In the genomic region with DNA sequence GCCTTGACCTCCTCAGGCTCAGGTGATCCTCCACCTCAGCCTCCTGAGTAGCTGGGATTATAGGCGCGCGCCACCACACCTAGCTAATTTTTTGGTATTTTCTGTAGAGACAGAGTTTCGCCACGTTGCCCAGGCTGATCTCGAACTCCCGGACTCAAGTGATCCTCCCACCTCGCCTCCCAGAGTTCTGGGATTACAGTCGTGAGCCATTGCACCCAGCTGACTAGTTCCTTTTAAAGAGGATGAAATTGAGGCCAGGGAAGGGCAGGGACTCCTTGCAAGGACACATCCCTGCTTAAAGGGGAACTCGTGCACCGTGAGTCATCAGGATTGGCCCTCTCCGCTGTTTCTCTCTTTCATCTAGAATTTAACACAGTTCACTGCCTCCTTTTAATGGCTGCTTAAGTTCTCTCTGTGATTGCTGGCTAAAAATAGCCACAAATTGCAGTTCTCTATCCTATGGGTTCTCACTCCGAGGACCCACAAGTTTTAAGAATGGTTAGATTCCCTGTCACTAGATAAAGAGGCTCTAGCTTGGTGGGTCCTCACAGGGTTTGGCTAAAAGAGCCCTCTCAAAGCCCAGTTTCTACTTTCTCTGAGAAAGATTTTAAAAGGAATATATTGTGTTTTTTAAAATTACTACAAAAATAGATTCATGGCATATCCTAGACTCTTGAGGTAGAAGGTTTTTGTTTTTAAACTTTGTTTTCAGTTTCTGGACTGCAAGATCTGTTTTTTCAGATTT, we compare ENCODE assay signal across 8 cellular contexts. TPM values are rescaled to one million over a fixed set of nuclear protein-coding genes. Genes with fewer than 3 reads are reported as not detected.
A peak's percentile ranks its signal among the peaks of the same experiment; 100 is the strongest.
DNase-seq lines count a peak whose midpoint lies in the region; ATAC-seq and TF ChIP-seq lines count a peak whose summit lies in the region.

No MANE protein-coding gene starts in this region.

- no peak overlapping the region for H2BK120ac ChIP-seq in IMR-90 (ENCODE audit: low read depth, low read length)

- no peaks in the 10 kb centered on the region for H3K27me3 ChIP-seq in CD4-positive, alpha-beta memory T cell (ENCODE audit: insufficient read depth, low read length)
- H3K27me3 ChIP-seq in IMR-90 (ENCODE audit: control insufficient read depth, insufficient read depth, low read length) = no peaks in the 10 kb centered on the region
- no peaks in the 10 kb centered on the region for H3K27me3 ChIP-seq in neutrophil

- peak overlapping the region; percentile 57 to 92 (median 89) for H3K4me3 Mint-ChIP-seq in CD4-positive, alpha-beta memory T cell
- peak overlapping the region; percentile 79 for H3K4me3 Mint-ChIP-seq in activated CD8-positive, alpha-beta T cell treated with anti-CD3 and anti-CD28 coated beads for 36 hours

- peak; percentile 16 for ATAC-seq in IMR-90 (ENCODE audit: low read depth)
- ATAC-seq in activated CD8-positive, alpha-beta T cell treated with anti-CD3 and anti-CD28 coated beads for 36 hours = no peak
- ATAC-seq in GM18868 (IDR thresholded peaks at IDR 0.05; ENCODE audit: unreplicated experiment) = no peak
- ATAC-seq in GM19328 (IDR thresholded peaks at IDR 0.05; ENCODE audit: unreplicated experiment) = no peak

- no peak overlapping the region for H3K56ac ChIP-seq in IMR-90 (ENCODE audit: extremely low read depth, insufficient read depth, low read length)

- H2BK20ac ChIP-seq in IMR-90 (ENCODE audit: low read depth, low read length) = no peak overlapping the region

- no peak for TF ChIP-seq POLR2A in IMR-90 (IDR thresholded peaks at IDR 0.05; ENCODE audit: low read depth, low read length)

- H3K4me3 ChIP-seq in CD4-positive, alpha-beta memory T cell (ENCODE audit: low read length in 2 of 2) = peak overlapping the region in 1 of 2 donors; percentile 71
- H3K4me3 ChIP-seq in IMR-90 (ENCODE audit: insufficient read depth, low read depth, low read length) (peak overlapping the region; percentile 45), neutrophil (ENCODE audit: low read depth in 1 of 2, low read length in 1 of 2) (peak overlapping the region; percentile 81 to 84)

- no peak overlapping the region; the same call in 2 of the 3 replicates for H2BK15ac ChIP-seq in IMR-90 (ENCODE audit: low read depth, low read length)

- H3K27me3 Mint-ChIP-seq in CD4-positive, alpha-beta memory T cell = no peaks in the 10 kb centered on the region
- H3K27me3 Mint-ChIP-seq in activated CD8-positive, alpha-beta T cell treated with anti-CD3 and anti-CD28 coated beads for 36 hours = no peaks in the 10 kb centered on the region

- dilution Hi-C loops in IMR-90 (cut with HindIII; ENCODE audit: low sequenced_read_pairs, unreplicated experiment) = no loop called here

- intact Hi-C loops in CD4-positive, alpha-beta memory T cell (cut with micrococcal nuclease) = loop anchor here (10.0 kb wide), 1 partner anchor 430 kb away; a partner anchor contains a TSS
- intact Hi-C loops in IMR-90 (cut with micrococcal nuclease) = no loop called here
- intact Hi-C loops in activated CD8-positive, alpha-beta T cell treated with anti-CD3 and anti-CD28 coated beads for 36 hours (cut with micrococcal nuclease) = no loop called here

- no peaks in the 10 kb centered on the region for H3K9me3 ChIP-seq in CD4-positive, alpha-beta memory T cell (ENCODE audit: control insufficient read depth in 1 of 2, low read length in 2 of 2)
- no peaks in the 10 kb centered on the region for H3K9me3 ChIP-seq in IMR-90 (ENCODE audit: control insufficient read depth, insufficient read depth, low read length)
- H3K9me3 ChIP-seq in neutrophil = no peaks in the 10 kb centered on the region

- TF ChIP-seq CTCF in IMR-90 (conservative IDR thresholded peaks at IDR 0.05; ENCODE audit: low read depth, low read length) (no peak), neutrophil (IDR thresholded peaks at IDR 0.05) (no peak)
- no peak for TF ChIP-seq CTCF in activated CD8-positive, alpha-beta T cell treated with anti-CD3 and anti-CD28 coated beads for 36 hours (IDR thresholded peaks at IDR 0.05)

- peak overlapping the region; percentile 57; the same call in 1 of the 2 replicates for H3K4ac ChIP-seq in IMR-90 (ENCODE audit: low read depth, low read length)

- no peak overlapping the region for H3K23ac ChIP-seq in IMR-90 (ENCODE audit: low read depth, low read length)

- CTCF ChIA-PET in CD4-positive, alpha-beta memory T cell (lab: Charles Lee; ENCODE audit: partially characterized antibody) = interaction anchor here (0.8 to 3.9 kb wide), 7 partner anchors 10 to 323 kb away, joined by 3 to 17 read pairs (median 4); no protein-coding TSS in a partner anchor
- CTCF ChIA-PET in IMR-90 (lab: Yijun Ruan, JAX) = interaction anchor here (0.6 to 1.5 kb wide), 4 partner anchors 12 to 258 kb away, joined by 3 to 7 read pairs (median 5); no protein-coding TSS in a partner anchor
- CTCF ChIA-PET in activated CD8-positive, alpha-beta T cell treated with anti-CD3 and anti-CD28 coated beads for 36 hours (lab: Charles Lee) = interaction anchor here (0.6 to 2.5 kb wide), 4 partner anchors 16 to 258 kb away, joined by 3 to 10 read pairs (median 6); no protein-coding TSS in a partner anchor

- peaks cover 3% of the 10 kb centered on the region; the same call in 1 of the 2 replicates for H3K9me1 ChIP-seq in IMR-90 (ENCODE audit: insufficient read depth, low read length)

- BruUV-seq in IMR-90 (replicated peaks; lab: Mats Ljungman, UMichigan) = no TSS peak

- peak overlapping the region; percentile 26; the same call in 1 of the 2 replicates for H2AK5ac ChIP-seq in IMR-90 (ENCODE audit: low read depth, low read length)

- H4K20me1 ChIP-seq in IMR-90 (ENCODE audit: insufficient read depth, low read length) = peaks cover 8% of the 10 kb centered on the region; the same call in 1 of the 2 replicates

- peak overlapping the region; percentile 11; the same call in 1 of the 2 replicates for H3K14ac ChIP-seq in IMR-90 (replicated peaks; ENCODE audit: low read depth, low read length)

- peaks cover 5% of the 10 kb centered on the region in 2 donors for H3K36me3 Mint-ChIP-seq in CD4-positive, alpha-beta memory T cell
- no peaks in the 10 kb centered on the region for H3K36me3 Mint-ChIP-seq in activated CD8-positive, alpha-beta T cell treated with anti-CD3 and anti-CD28 coated beads for 36 hours (ENCODE audit: low read depth)

- TF ChIP-seq RAD21 in IMR-90 (IDR thresholded peaks at IDR 0.05; ENCODE audit: low read length) = no peak

- peak in 1 of 5 donors; percentile 4 for DNase-seq in CD4-positive, alpha-beta memory T cell
- DNase-seq in IMR-90 (peak; percentile 84), globus pallidus (ENCODE audit: low spot score) (peak; percentile 75), middle frontal gyrus (ENCODE audit: extremely low spot score, low spot score) (no peak)
- DNase-seq in activated CD8-positive, alpha-beta T cell treated with anti-CD3 and anti-CD28 coated beads for 36 hours = no peak

- POLR2A ChIA-PET in CD4-positive, alpha-beta memory T cell (lab: Charles Lee; ENCODE audit: partially characterized antibody) = interaction anchor here (1.3 to 2.3 kb wide), 2 partner anchors 16 to 430 kb away, joined by 3 to 5 read pairs; a partner anchor contains a TSS
- POLR2A ChIA-PET in IMR-90 (lab: Charles Lee; ENCODE audit: unreplicated experiment) = no interaction called here
- POLR2A ChIA-PET in activated CD8-positive, alpha-beta T cell treated with anti-CD3 and anti-CD28 coated beads for 36 hours (lab: Charles Lee) = interaction anchor here (1.3 kb wide), 1 partner anchor 20 kb away, joined by 3 read pairs; no protein-coding TSS in a partner anchor

- H3K9me3 Mint-ChIP-seq in CD4-positive, alpha-beta memory T cell = no peaks in the 10 kb centered on the region
- H3K9me3 Mint-ChIP-seq in activated CD8-positive, alpha-beta T cell treated with anti-CD3 and anti-CD28 coated beads for 36 hours = no peaks in the 10 kb centered on the region

- H4K5ac ChIP-seq in IMR-90 (ENCODE audit: low read depth, low read length) = 0 out of 2 replicates have a peak overlapping the region, but pooled peaks have one; percentile 3

- peak overlapping the region; percentile 41 for H2BK5ac ChIP-seq in IMR-90 (ENCODE audit: low read depth, low read length, poor library complexity, severe bottlenecking)

- H2AK9ac ChIP-seq in IMR-90 (replicated peaks; ENCODE audit: low read depth, low read length, poor library complexity) = peak overlapping the region; percentile 46

- peak overlapping the region; percentile 16; the same call in 1 of the 2 replicates for H3K9ac ChIP-seq in IMR-90 (ENCODE audit: low read depth, low read length)

- H3K27ac ChIP-seq in CD4-positive, alpha-beta memory T cell (ENCODE audit: low read depth, low read length) = no peak overlapping the region
- H3K27ac ChIP-seq in IMR-90 (ENCODE audit: insufficient read depth, low read length) (peak overlapping the region; percentile 35; the same call in 1 of the 2 replicates), neutrophil (peak overlapping the region; percentile 90)

- H3K4me1 ChIP-seq in CD4-positive, alpha-beta memory T cell (ENCODE audit: insufficient read depth, low read length) = peaks cover 42% of the 10 kb centered on the region
- no peaks in the 10 kb centered on the region; the same call in 1 of the 2 replicates for H3K4me1 ChIP-seq in IMR-90 (ENCODE audit: control insufficient read depth, insufficient read depth, low read length)
- H3K4me1 ChIP-seq in neutrophil (ENCODE audit: control insufficient read depth in 1 of 2, insufficient read depth in 1 of 2, low read depth in 1 of 2, low read length in 1 of 2) = peaks cover 28 to 30% of the 10 kb centered on the region in 2 experiments

- H3K4me1 Mint-ChIP-seq in CD4-positive, alpha-beta memory T cell = peaks cover 35 to 69% (median 50%) of the 10 kb centered on the region in 4 donors
- peaks cover 34% of the 10 kb centered on the region for H3K4me1 Mint-ChIP-seq in activated CD8-positive, alpha-beta T cell treated with anti-CD3 and anti-CD28 coated beads for 36 hours (ENCODE audit: low read depth)

- peaks cover 25 to 46% of the 10 kb centered on the region in 2 experiments for H3K79me1 ChIP-seq in IMR-90 (ENCODE audit: low read depth in 1 of 2, low read length in 2 of 2)

- peak overlapping the region; percentile 12 to 94 (median 76) for H3K27ac Mint-ChIP-seq in CD4-positive, alpha-beta memory T cell
- H3K27ac Mint-ChIP-seq in activated CD8-positive, alpha-beta T cell treated with anti-CD3 and anti-CD28 coated beads for 36 hours = no peak overlapping the region

- H4K91ac ChIP-seq in IMR-90 (ENCODE audit: insufficient read depth, low read depth, low read length) = 0 out of 2 replicates have a peak overlapping the region, but pooled peaks have one; percentile 11

- H3K4me2 ChIP-seq in IMR-90 (ENCODE audit: low read depth, low read length) = peak overlapping the region; percentile 83

- no peak overlapping the region for H3K18ac ChIP-seq in IMR-90 (ENCODE audit: low read depth, low read length)

- in situ Hi-C loops in IMR-90 (cut with MboI; ENCODE audit: low sequenced_read_pairs) = no loop called here

- peak overlapping the region; percentile 82 for H2AFZ ChIP-seq in IMR-90 (replicated peaks; ENCODE audit: low read length, poor library complexity)

- 100% methylated on average over 3 of the region's 13 CpGs; no CpG with 5 or more reads in 1 of the 2 experiments for WGBS in IMR-90 (ENCODE audit: extremely low coverage in 2 of 2, insufficient read length in 1 of 2), 2 experiments

- no peaks in the 10 kb centered on the region for H3K36me3 ChIP-seq in CD4-positive, alpha-beta memory T cell (ENCODE audit: insufficient read depth, low read length)
- H3K36me3 ChIP-seq in IMR-90 (ENCODE audit: control insufficient read depth, insufficient read depth, low read length) (peaks cover 2% of the 10 kb centered on the region; the same call in 1 of the 2 replicates), neutrophil (no peaks in the 10 kb centered on the region)

- H4K8ac ChIP-seq in IMR-90 (ENCODE audit: low read depth in 2 of 2, low read length in 2 of 2) = peak overlapping the region in 1 of 2 experiments; percentile 64; a peak in 2 of 4 replicates

RNA-seq across cellular contexts. Expression of a gene that starts 1.4 kb away (rescaled TPM):
- total RNA-seq in CD4-positive, alpha-beta memory T cell = 10 to 100 TPM; 75.4 to 84.4 TPM
- 100 to 1,000 TPM in 1 of 2 donors, 10 to 100 TPM in 1; 100.0 to 109 TPM for polyA plus RNA-seq in CD4-positive, alpha-beta memory T cell
- 86.9 and 108 TPM in 2 replicates for total RNA-seq in IMR-90 (2012; rRNA removed)
- polyA plus RNA-seq in IMR-90 (2012; rRNA removed) = 205 and 208 TPM in 2 replicates
- 105 and 123 TPM in 2 replicates for polyA plus RNA-seq in IMR-90 (2012; cell fraction: cytosol; rRNA removed)
- 30.4 and 63.0 TPM in 2 replicates for polyA plus RNA-seq in IMR-90 (2012; cell fraction: nucleus; rRNA removed; ENCODE audit: low replicate concordance)
- 10 to 100 TPM; 32.7 to 35.7 TPM for total RNA-seq in activated CD8-positive, alpha-beta T cell treated with anti-CD3 and anti-CD28 coated beads for 36 hours

RNA-seq across cellular contexts. Expression of a gene that starts 18.2 kb away (rescaled TPM):
- total RNA-seq in CD4-positive, alpha-beta memory T cell = 10 to 100 TPM; 45.8 to 47.0 TPM
- 10 to 100 TPM; 43.6 to 46.8 TPM for polyA plus RNA-seq in CD4-positive, alpha-beta memory T cell
- 21.9 and 22.6 TPM in 2 replicates for total RNA-seq in IMR-90 (2012; rRNA removed)
- polyA plus RNA-seq in IMR-90 (2012; rRNA removed) = 58.9 and 59.6 TPM in 2 replicates
- 41.3 and 44.8 TPM in 2 replicates for polyA plus RNA-seq in IMR-90 (2012; cell fraction: cytosol; rRNA removed)
- polyA plus RNA-seq in IMR-90 (2012; cell fraction: nucleus; rRNA removed; ENCODE audit: low replicate concordance) = 23.0 and 51.9 TPM in 2 replicates
- 10 to 100 TPM; 55.4 to 57.5 TPM for total RNA-seq in activated CD8-positive, alpha-beta T cell treated with anti-CD3 and anti-CD28 coated beads for 36 hours

RNA-seq across cellular contexts. Expression of a gene that starts 18.2 kb away (rescaled TPM):
- total RNA-seq in CD4-positive, alpha-beta memory T cell = 10 to 100 TPM; 12.9 to 13.6 TPM
- 1 to 10 TPM in 1 of 2 donors, under 1 TPM in 1; 0.50 to 1.9 TPM for polyA plus RNA-seq in CD4-positive, alpha-beta memory T cell
- total RNA-seq in IMR-90 (2012; rRNA removed) = 3.0 and 3.3 TPM in 2 replicates
- polyA plus RNA-seq in IMR-90 (2012; rRNA removed) = 1.8 and 2.2 TPM in 2 replicates
- 0.99 and 1.5 TPM in 2 replicates for polyA plus RNA-seq in IMR-90 (2012; cell fraction: cytosol; rRNA removed)
- polyA plus RNA-seq in IMR-90 (2012; cell fraction: nucleus; rRNA removed; ENCODE audit: low replicate concordance) = 1.3 and 1.7 TPM in 2 replicates
- 1 to 10 TPM; 6.5 to 6.6 TPM for total RNA-seq in activated CD8-positive, alpha-beta T cell treated with anti-CD3 and anti-CD28 coated beads for 36 hours

Comparison
In these comparisons a context has a peak if more than half of its experiments do, and no peak if none do; other contexts are left out.
1. DNase-seq: peak in IMR-90 (single experiment) and globus pallidus (single experiment); none in activated CD8-positive, alpha-beta T cell treated with anti-CD3 and anti-CD28 coated beads for 36 hours (single experiment) and middle frontal gyrus (single experiment).